In the genomic region with DNA sequence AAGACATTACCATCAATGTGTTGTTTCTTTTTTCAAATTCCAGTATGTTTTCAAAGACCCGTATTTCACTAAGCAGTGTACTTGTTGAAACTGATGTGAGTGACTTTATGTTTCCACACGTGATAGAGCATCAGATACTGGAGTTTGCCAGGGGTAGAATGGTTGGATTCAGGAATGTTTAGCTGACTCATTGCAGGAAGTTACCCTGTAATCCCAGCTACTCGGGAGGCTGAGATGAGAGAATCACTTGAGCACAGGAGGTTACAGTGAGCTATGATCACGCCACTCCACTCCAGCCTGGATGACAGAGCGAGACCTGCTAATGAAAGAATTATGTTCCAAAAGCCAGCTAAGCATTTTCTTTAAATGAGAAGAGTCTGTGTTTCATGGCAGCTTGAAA, we compare ENCODE assay signal across 7 cellular contexts.
DNase-seq lines count a peak whose midpoint lies in the region; FAIRE-seq and TF ChIP-seq lines count a peak whose summit lies in the region.
"Not testable (repeated sequence)": the region's sequence is repeated elsewhere in the genome, so short reads cannot be mapped to it uniquely, and the experiment has no call there.

No MANE protein-coding gene starts in this region.

- CTCF ChIA-PET in BJ (lab: Yijun Ruan, JAX): interaction anchor here (1.2 to 2.0 kb wide), 3 partner anchors 10 to 367 kb away, joined by 3 to 6 read pairs (median 4); no protein-coding TSS in a partner anchor

- TF ChIP-seq CTCF in BJ (IDR thresholded peaks at IDR 0.05; ENCODE audit: insufficient read depth, low read depth, low read length); HFFc6 (IDR thresholded peaks at IDR 0.05); bronchial epithelial cell (IDR thresholded peaks at IDR 0.05; ENCODE audit: insufficient read depth, low read length, severe bottlenecking); fibroblast of villous mesenchyme (IDR thresholded peaks at IDR 0.05; ENCODE audit: insufficient read depth, low read depth, low read length): not testable (repeated sequence)

- H3K4me3 ChIP-seq in BJ (ENCODE audit: low read depth, low read length); bronchial epithelial cell (ENCODE audit: low read depth, low read length); fibroblast of villous mesenchyme (ENCODE audit: low read depth, low read length): not testable (repeated sequence)

- not testable (repeated sequence) for H3K36me3 Mint-ChIP-seq in HFFc6 (ENCODE audit: low read depth)

- not testable (repeated sequence) for H3K27me3 ChIP-seq in BJ (ENCODE audit: control insufficient read depth, insufficient read depth, low read length); bronchial epithelial cell (ENCODE audit: control insufficient read depth, insufficient read depth, low read length)

- POLR2A ChIA-PET in BJ (lab: Charles Lee): not testable (repeated sequence)

- DNase-seq in BJ (ENCODE audit: low read depth) (peak; percentile 31), EL (peak; percentile 15), HFFc6 (peak; percentile 17), SK-MEL-5 (ENCODE audit: low read depth, low spot score) (peak; percentile 72), bronchial epithelial cell (ENCODE audit: low read depth) (peak; percentile 6), fibroblast of villous mesenchyme (ENCODE audit: low read depth) (peak; percentile 16), kidney tubule cell (ENCODE audit: low spot score) (peak; percentile 63)

- not testable (repeated sequence) for H3K4me1 Mint-ChIP-seq in HFFc6 (ENCODE audit: low read depth)

- not testable (repeated sequence) for H3K4me3 Mint-ChIP-seq in HFFc6

- H3K27ac Mint-ChIP-seq in HFFc6: not testable (repeated sequence)

- H3K9me3 Mint-ChIP-seq in HFFc6: not testable (repeated sequence)

- FAIRE-seq in bronchial epithelial cell (lab: Jason Lieb, UNC): not testable (repeated sequence)

- not testable (repeated sequence) for H3K36me3 ChIP-seq in BJ (ENCODE audit: control insufficient read depth, insufficient read depth, low read length); bronchial epithelial cell (ENCODE audit: control insufficient read depth, insufficient read depth, low read length)

- in situ Hi-C loops in SK-MEL-5 (cut with HindIII; ENCODE audit: low pct_unique_long_range_greater_than_20kb, low sequenced_read_pairs): not testable (repeated sequence)

- H3K27me3 Mint-ChIP-seq in HFFc6 (ENCODE audit: insufficient read depth): not testable (repeated sequence)

Comparison
In these comparisons a context has a peak if more than half of its experiments do, and no peak if none do; other contexts are left out.
1. DNase-seq: peak in every context shown above with its lines; median percentile 72 in SK-MEL-5; 63 in kidney tubule cell; 31 in BJ; 17 in HFFc6; 16 in fibroblast of villous mesenchyme; 15 in EL; 6 in bronchial epithelial cell.